Comparison of ENCODE assay signal across 11 cellular contexts in the genomic region with DNA sequence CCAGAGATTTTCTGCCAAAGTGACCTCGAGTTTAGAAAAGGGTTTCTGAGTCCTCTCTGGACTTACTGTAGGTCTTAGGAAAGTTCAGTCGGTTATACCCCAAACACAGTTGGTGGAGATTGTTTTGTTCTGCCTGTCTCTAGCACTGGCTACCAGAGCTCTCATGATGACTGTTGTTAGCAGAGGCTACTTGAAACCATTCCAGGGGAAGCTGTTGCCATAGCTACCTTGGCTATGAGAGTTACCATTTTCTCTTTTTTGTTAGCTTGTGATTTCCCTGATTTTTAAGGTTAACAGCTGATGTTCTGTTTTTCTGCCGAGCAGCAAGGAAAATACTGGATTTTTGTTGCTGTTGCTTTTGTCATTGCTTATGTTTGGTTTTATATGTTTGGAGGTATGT. TPM values are rescaled to one million over a fixed set of nuclear protein-coding genes. Genes with fewer than 3 reads are reported as not detected.
DNase-seq lines count a peak whose midpoint lies in the region; ATAC-seq, FAIRE-seq and TF ChIP-seq lines count a peak whose summit lies in the region.
"Had no signal": no experiment of that assay in that cellular context is flagged by ENCODE, and none has a peak within 500 bp of the region (broad histone marks: within the 10 kb centered on the region; RNA-seq: fewer than 3 reads in every experiment).

No MANE protein-coding gene starts in this region.

- H3K36me3 ChIP-seq in tibial artery, result peaks cover 7 to 22% (median 17%) of the 10 kb centered on the region in 3 donors

- peaks cover 36% of the 10 kb centered on the region for H3K36me3 Mint-ChIP-seq in activated CD4-positive, alpha-beta T cell treated with anti-CD3 and anti-CD28 coated beads, Interleukin-2, amount 10 ng/mL, durations not matched to agents 24 days and 14 days (ENCODE audit: low read depth)

- H3K9me3 Mint-ChIP-seq in activated CD4-positive, alpha-beta T cell treated with anti-CD3 and anti-CD28 coated beads, Interleukin-2, amount 10 ng/mL, durations not matched to agents 24 days and 14 days, result no peaks in the 10 kb centered on the region
- H3K9me3 Mint-ChIP-seq: central memory CD8-positive, alpha-beta T cell had no signal

- no peaks in the 10 kb centered on the region for H3K27me3 Mint-ChIP-seq in activated CD4-positive, alpha-beta T cell treated with anti-CD3 and anti-CD28 coated beads, Interleukin-2, amount 10 ng/mL, durations not matched to agents 24 days and 14 days
- H3K27me3 Mint-ChIP-seq: central memory CD8-positive, alpha-beta T cell had no signal

- peak overlapping the region; percentile 75 for H3K27ac Mint-ChIP-seq in activated CD4-positive, alpha-beta T cell treated with anti-CD3 and anti-CD28 coated beads, Interleukin-2, amount 10 ng/mL, durations not matched to agents 24 days and 14 days

- H3K4me3 Mint-ChIP-seq in activated CD4-positive, alpha-beta T cell treated with anti-CD3 and anti-CD28 coated beads, Interleukin-2, amount 10 ng/mL, durations not matched to agents 24 days and 14 days, result no peak overlapping the region
- H3K4me3 Mint-ChIP-seq: central memory CD8-positive, alpha-beta T cell had no signal

- no peak for DNase-seq in activated CD4-positive, alpha-beta T cell treated with anti-CD3 and anti-CD28 coated beads, Interleukin-2, amount 10 ng/mL, durations not matched to agents 24 days and 14 days
- no peak for DNase-seq in activated CD4-positive, alpha-beta T cell treated with anti-CD3 and anti-CD28 coated beads for 1 hour
- DNase-seq in amniotic epithelial cell (ENCODE audit: low read depth), result peak; percentile 65
- peak; percentile 73 to 76 for DNase-seq in tibial artery
- DNase-seq in posterior vena cava (ENCODE audit: low spot score), result no peak
- no peak for DNase-seq in GM12891 (ENCODE audit: insufficient read length, low spot score)
- DNase-seq: stimulated activated CD4-positive, alpha-beta T cell treated with anti-CD3 and anti-CD28 coated beads, Interleukin-4, amount 100 ng/mL, for 1 hour had no signal

- no peak overlapping the region for H3K4me3 ChIP-seq in tibial artery

- peaks cover 7 to 94% (median 80%) of the 10 kb centered on the region in 4 donors for H3K4me1 ChIP-seq in tibial artery

- peaks cover 15% of the 10 kb centered on the region for H3K4me1 Mint-ChIP-seq in activated CD4-positive, alpha-beta T cell treated with anti-CD3 and anti-CD28 coated beads, Interleukin-2, amount 10 ng/mL, durations not matched to agents 24 days and 14 days

- intact Hi-C loops in activated CD4-positive, alpha-beta T cell treated with anti-CD3 and anti-CD28 coated beads, Interleukin-2, amount 10 ng/mL, durations not matched to agents 24 days and 14 days (cut with micrococcal nuclease), result no loop called here
- intact Hi-C loops in tibial artery (cut with DNase I; ENCODE audit: low total_unique reads) (no loop called here), posterior vena cava (cut with DNase I) (no loop called here)

- ATAC-seq in HG02970 (IDR thresholded peaks at IDR 0.05; ENCODE audit: low FRiP score, unreplicated experiment), result no peak

- no peaks in the 10 kb centered on the region for H3K9me3 ChIP-seq in tibial artery

- FAIRE-seq in GM12891 (lab: Jason Lieb, UNC), result no peak

- peak overlapping the region; percentile 70 for H3K27ac ChIP-seq in layer of hippocampus (ENCODE audit: low read depth, low read length)
- H3K27ac ChIP-seq in tibial artery, result peak overlapping the region; percentile 83 to 98
- H3K27ac ChIP-seq: RWPE1 had no signal

- TF ChIP-seq CTCF in tibial artery (IDR thresholded peaks at IDR 0.05), result no peak

- no peaks in the 10 kb centered on the region for H3K27me3 ChIP-seq in layer of hippocampus (ENCODE audit: control insufficient read depth, insufficient read depth, low read length)
- no peaks in the 10 kb centered on the region for H3K27me3 ChIP-seq in tibial artery

- TF ChIP-seq POLR2A in GM12891 (IDR thresholded peaks at IDR 0.05; ENCODE audit: low read depth, low read length), result no peak

TF ChIP-seq in GM12891, 5 proteins besides CTCF, POLR2A, EP300 and RAD21:
- TF ChIP-seq POU2F2 (IDR thresholded peaks at IDR 0.05; ENCODE audit: low read depth, low read length) (no peak), POLR2AphosphoS5 (IDR thresholded peaks at IDR 0.05; ENCODE audit: low read depth, low read length) (no peak), PAX5 (IDR thresholded peaks at IDR 0.05; ENCODE audit: insufficient read depth, low read length, severe bottlenecking) (no peak), TAF1 (IDR thresholded peaks at IDR 0.05; ENCODE audit: low read depth, low read length) (no peak), SPI1 (IDR thresholded peaks at IDR 0.05; ENCODE audit: low read depth, low read length) (no peak)

RNA-seq across cellular contexts. Expression of a gene that starts 26.7 kb away (rescaled TPM):
- 75.2 and 76.6 TPM in 2 replicates for total RNA-seq in activated CD4-positive, alpha-beta T cell treated with anti-CD3 and anti-CD28 coated beads, Interleukin-2, amount 10 ng/mL, durations not matched to agents 24 days and 14 days
- total RNA-seq in posterior vena cava, result 100 to 1,000 TPM in 1 of 2 donors, 10 to 100 TPM in 1; 88.7 to 142 TPM
- polyA plus RNA-seq in GM12891 (2012; ENCODE audit: low read depth, missing spikeins), result 5.7 TPM

Comparison
In these comparisons a context has a peak if more than half of its experiments do, and no peak if none do; other contexts are left out.
1. DNase-seq: peak in amniotic epithelial cell (single experiment) and tibial artery (2 of 2); none in activated CD4-positive, alpha-beta T cell treated with anti-CD3 and anti-CD28 coated beads, Interleukin-2, amount 10 ng/mL, durations not matched to agents 24 days and 14 days (single experiment), activated CD4-positive, alpha-beta T cell treated with anti-CD3 and anti-CD28 coated beads for 1 hour (single experiment), posterior vena cava (single experiment) and GM12891 (single experiment).